Comparison of ENCODE assay signal across 18 cellular contexts in genomic region chr5:38905516-38905915, GRCh38. TPM values are rescaled to one million over a fixed set of nuclear protein-coding genes. Genes with fewer than 3 reads are reported as not detected.
"Had no signal": no experiment of that assay in that cellular context is flagged by ENCODE, and none has a peak within 500 bp of the region (broad histone marks: within the 10 kb centered on the region; RNA-seq: fewer than 3 reads in every experiment).

No MANE protein-coding gene starts in this region.

- H3K4me3 Mint-ChIP-seq: brain; naive thymus-derived CD4-positive, alpha-beta T cell; stimulated activated memory B cell treated with anti-CD40 and anti-IgM and Interleukin-4, amounts not matched to agents 10 μg/mL and 1 μg/mL and 100 μg/mL, for 72 hours had no signal

- H3K27ac ChIP-seq: neutrophil, right atrium auricular region had no signal

- H3K36me3 ChIP-seq: neutrophil had no signal

- DNase-seq: activated naive CD4-positive, alpha-beta T cell treated with anti-CD3 and anti-CD28 coated beads, Interleukin-2, amount 50 U/mL, for 16 hours; activated T-cell treated with anti-CD3 and anti-CD28 coated beads, Interleukin-2, amount 50 U/mL, for 1 hour; amniotic stem cell; cerebellar nuclear complex; dermis blood vessel endothelial cell; esophagus squamous epithelium; hypothalamus; naive thymus-derived CD4-positive, alpha-beta T cell; posterior cingulate gyrus; substantia nigra; trophoblast cell had no signal

- H3K27me3 ChIP-seq: esophagus squamous epithelium, neutrophil, right atrium auricular region had no signal

- H3K9me3 ChIP-seq: neutrophil had no signal

- H3K4me1 Mint-ChIP-seq: brain; stimulated activated memory B cell treated with anti-CD40 and anti-IgM and Interleukin-4, amounts not matched to agents 10 μg/mL and 1 μg/mL and 100 μg/mL, for 72 hours had no signal

- H3K4me3 ChIP-seq: esophagus squamous epithelium, lung, right atrium auricular region had no signal

- H3K27ac Mint-ChIP-seq: brain; naive thymus-derived CD4-positive, alpha-beta T cell; stimulated activated memory B cell treated with anti-CD40 and anti-IgM and Interleukin-4, amounts not matched to agents 10 μg/mL and 1 μg/mL and 100 μg/mL, for 72 hours had no signal

- H3K36me3 Mint-ChIP-seq: brain had no signal

- H3K4me1 ChIP-seq: right atrium auricular region had no signal

RNA-seq across cellular contexts. Expression of gene OSMR, which starts 59.7 kb away (rescaled TPM):
- total RNA-seq: mononuclear cell; naive thymus-derived CD4-positive, alpha-beta T cell; T-helper 2 cell treated with Interferon-gamma antibody and Interleukin-4, amounts not matched to agents 100 ng/mL and 5 ng/mL, for 36 hours had no signal
